ENCODE assay signal across 30 cellular contexts in genomic region chr19:45346449-45346848, GRCh38. TPM values are rescaled to one million over a fixed set of nuclear protein-coding genes. Genes with fewer than 3 reads are reported as not detected.
DNase-seq lines count a peak whose midpoint lies in the region; FAIRE-seq and TF ChIP-seq lines count a peak whose summit lies in the region.
"Had no signal": no experiment of that assay in that cellular context is flagged by ENCODE, and none has a peak within 500 bp of the region (broad histone marks: within the 10 kb centered on the region; RNA-seq: fewer than 3 reads in every experiment).

No MANE protein-coding gene starts in this region.

- no peaks in the 10 kb centered on the region for H3K9me3 Mint-ChIP-seq in neural progenitor cell
- H3K9me3 Mint-ChIP-seq: activated CD8-positive, alpha-beta T cell treated with anti-CD3 and anti-CD28 coated beads for 36 hours; activated naive CD4-positive, alpha-beta T cell treated with anti-CD3 and anti-CD28 coated beads, Interleukin-2, amount 10 ng/mL, durations not matched to agents 7 days and 5 days; activated T-cell treated with anti-CD3 and anti-CD28 coated beads, Interleukin-2, amount 50 U/mL, for 4 hours; T-helper 2 cell treated with Interferon-gamma antibody and Interleukin-4, amounts not matched to agents 5 μg/mL and 100 μg/mL, for 36 hours had no signal

- peaks cover 4% of the 10 kb centered on the region for H3K36me3 Mint-ChIP-seq in neural progenitor cell

- no peak overlapping the region for H3K4me2 ChIP-seq in MM.1S (ENCODE audit: low read depth, low read length)
- H3K4me2 ChIP-seq in neural progenitor cell: no peak overlapping the region
- H3K4me2 ChIP-seq: A549 had no signal

- CTCF ChIA-PET in A673 (lab: Charles Lee): no interaction called here

- POLR2A ChIA-PET in A673 (lab: Charles Lee; ENCODE audit: low non-redundant PET): no interaction called here

- H3K4me3 ChIP-seq in MM.1S (ENCODE audit: low read length) (no peak overlapping the region), brain microvascular endothelial cell (ENCODE audit: low read depth, low read length) (no peak overlapping the region), neural progenitor cell (no peak overlapping the region), A673 (ENCODE audit: low read depth, low read length, poor library complexity, severe bottlenecking) (no peak overlapping the region)
- H3K4me3 ChIP-seq: A549, dorsolateral prefrontal cortex, lung, SK-N-MC, uterus had no signal

- H4K20me1 ChIP-seq in MM.1S (ENCODE audit: insufficient read depth, low read length) (no peaks in the 10 kb centered on the region), neural progenitor cell (ENCODE audit: low read depth) (peaks cover 7% of the 10 kb centered on the region)

- no peaks in the 10 kb centered on the region for H3K36me3 ChIP-seq in MM.1S (replicated peaks; ENCODE audit: insufficient read depth, low read length)
- peaks cover 15% of the 10 kb centered on the region for H3K36me3 ChIP-seq in brain microvascular endothelial cell (replicated peaks)
- no peaks in the 10 kb centered on the region for H3K36me3 ChIP-seq in neural progenitor cell
- H3K36me3 ChIP-seq in A673 (ENCODE audit: insufficient read depth, low read length, poor library complexity, severe bottlenecking): no peaks in the 10 kb centered on the region
- H3K36me3 ChIP-seq: uterus had no signal

- no peaks in the 10 kb centered on the region for H3F3A ChIP-seq in MM.1S (ENCODE audit: insufficient read depth, low read length)
- H3F3A ChIP-seq in neural progenitor cell (ENCODE audit: low read depth): peaks cover under 1% of the 10 kb centered on the region

- H3K27ac ChIP-seq in MM.1S (ENCODE audit: low read length) (no peak overlapping the region), brain microvascular endothelial cell (no peak overlapping the region), neural progenitor cell (no peak overlapping the region), A673 (ENCODE audit: low read depth, low read length, poor library complexity, severe bottlenecking) (no peak overlapping the region)
- H3K27ac ChIP-seq: A549, C4-2B, dorsolateral prefrontal cortex, epithelial cell of prostate, SK-N-MC, uterus had no signal

- FAIRE-seq in RCC 7860 (lab: Jason Lieb, UNC): no peak
- FAIRE-seq: A549, GM12892, HTR-8/SVneo, keratinocyte had no signal

- intact Hi-C loops in A673 (cut with micrococcal nuclease; ENCODE audit: unreplicated experiment): no loop called here

- TF ChIP-seq CTCF in MM.1S (IDR thresholded peaks at IDR 0.05; ENCODE audit: low read length) (peak; percentile 14), brain microvascular endothelial cell (IDR thresholded peaks at IDR 0.05; ENCODE audit: low read depth, low read length, missing control alignments) (peak; percentile 6), neural progenitor cell (IDR thresholded peaks at IDR 0.05) (no peak), A673 (conservative IDR thresholded peaks at IDR 0.05; ENCODE audit: low read depth, low read length) (no peak)

- H3K27me3 Mint-ChIP-seq in neural progenitor cell (ENCODE audit: insufficient read depth, low read depth): peaks cover 8% of the 10 kb centered on the region

- H3K27ac Mint-ChIP-seq in neural progenitor cell: no peak overlapping the region
- H3K27ac Mint-ChIP-seq: activated CD8-positive, alpha-beta T cell treated with anti-CD3 and anti-CD28 coated beads for 36 hours; activated naive CD4-positive, alpha-beta T cell treated with anti-CD3 and anti-CD28 coated beads, Interleukin-2, amount 10 ng/mL, durations not matched to agents 7 days and 5 days; T-helper 2 cell treated with Interferon-gamma antibody and Interleukin-4, amounts not matched to agents 5 μg/mL and 100 μg/mL, for 36 hours had no signal

- H3K9ac ChIP-seq in MM.1S (ENCODE audit: low read length) (no peak overlapping the region), neural progenitor cell (no peak overlapping the region)

- no TSS peak for BruUV-seq in A673 (replicated peaks; lab: Mats Ljungman, UMichigan)

- DNase-seq in DMS79 treated with DMSO at 0.1 percent for 48 hours (lab: John Stamatoyannopoulos, UW): peak; percentile 7
- no peak for DNase-seq in DMS79 (lab: John Stamatoyannopoulos, UW)
- DNase-seq in MM.1S: no peak
- no peak for DNase-seq in brain microvascular endothelial cell
- DNase-seq in neural progenitor cell (ENCODE audit: low spot score): peak; percentile 32
- DNase-seq in C1 segment of cervical spinal cord (lab: John Stamatoyannopoulos, UW): no peak
- no peak for DNase-seq in RCC 7860 (ENCODE audit: low spot score)
- DNase-seq in A673 (ENCODE audit: low spot score): no peak
- DNase-seq: activated CD8-positive, alpha-beta T cell treated with anti-CD3 and anti-CD28 coated beads for 36 hours; activated naive CD4-positive, alpha-beta T cell treated with anti-CD3 and anti-CD28 coated beads, Interleukin-2, amount 10 ng/mL, durations not matched to agents 7 days and 5 days; activated T-cell treated with anti-CD3 and anti-CD28 coated beads, Interleukin-2, amount 50 U/mL, for 4 hours; anterior cingulate cortex; caudate nucleus; dorsolateral prefrontal cortex; foreskin melanocyte; hippocampal formation; Kasumi-1; NCI-H2171 treated with DMSO at 0.1 percent for 48 hours; occipital lobe; uterus had no signal

- H2AFZ ChIP-seq in MM.1S (ENCODE audit: low read length) (no peak overlapping the region), neural progenitor cell (replicated peaks) (no peak overlapping the region)

- H3K9me3 ChIP-seq in MM.1S (replicated peaks; ENCODE audit: insufficient read depth, low read length) (no peaks in the 10 kb centered on the region), neural progenitor cell (ENCODE audit: low read depth) (no peaks in the 10 kb centered on the region), A673 (ENCODE audit: low read depth, low read length, poor library complexity, severe bottlenecking) (no peaks in the 10 kb centered on the region)
- H3K9me3 ChIP-seq: A549, uterus had no signal

- no peaks in the 10 kb centered on the region for H3K9me2 ChIP-seq in MM.1S (replicated peaks; ENCODE audit: insufficient read depth, low read length)

- H3K27me3 ChIP-seq in MM.1S (replicated peaks; ENCODE audit: insufficient read depth, low read length) (peaks cover 41% of the 10 kb centered on the region), brain microvascular endothelial cell (replicated peaks) (no peaks in the 10 kb centered on the region), neural progenitor cell (peaks cover 37% of the 10 kb centered on the region), A673 (replicated peaks; ENCODE audit: insufficient read depth, low read depth, low read length, poor library complexity) (no peaks in the 10 kb centered on the region)

- no peaks in the 10 kb centered on the region for H3K4me1 ChIP-seq in MM.1S (ENCODE audit: low read length)
- no peaks in the 10 kb centered on the region for H3K4me1 ChIP-seq in neural progenitor cell
- H3K4me1 ChIP-seq in A673 (ENCODE audit: insufficient read depth, low read length, poor library complexity, severe bottlenecking): no peaks in the 10 kb centered on the region
- H3K4me1 ChIP-seq: A549, uterus had no signal

- peaks cover 4% of the 10 kb centered on the region for H3K4me1 Mint-ChIP-seq in neural progenitor cell
- H3K4me1 Mint-ChIP-seq: activated naive CD4-positive, alpha-beta T cell treated with anti-CD3 and anti-CD28 coated beads, Interleukin-2, amount 10 ng/mL, durations not matched to agents 7 days and 5 days had no signal

- no peak overlapping the region for H3K4me3 Mint-ChIP-seq in neural progenitor cell
- H3K4me3 Mint-ChIP-seq: activated CD8-positive, alpha-beta T cell treated with anti-CD3 and anti-CD28 coated beads for 36 hours; activated naive CD4-positive, alpha-beta T cell treated with anti-CD3 and anti-CD28 coated beads, Interleukin-2, amount 10 ng/mL, durations not matched to agents 7 days and 5 days; activated T-cell treated with anti-CD3 and anti-CD28 coated beads, Interleukin-2, amount 50 U/mL, for 4 hours; T-helper 2 cell treated with Interferon-gamma antibody and Interleukin-4, amounts not matched to agents 5 μg/mL and 100 μg/mL, for 36 hours had no signal

- in situ Hi-C loops in brain microvascular endothelial cell (cut with HindIII; ENCODE audit: low pct_ligation_motif_present, low sequenced_read_pairs): no loop called here

- no peaks in the 10 kb centered on the region for H3K79me2 ChIP-seq in MM.1S (ENCODE audit: low read length)
- H3K79me2 ChIP-seq in neural progenitor cell (ENCODE audit: low read depth): no peaks in the 10 kb centered on the region

RNA-seq across cellular contexts. Expression of gene KLC3, which starts 5.9 kb away (rescaled TPM):
- 0.50 TPM in 1 of 2 replicates, not detected in the other for total RNA-seq in neural progenitor cell (ENCODE audit: low replicate concordance)
- 0.44 and 0.49 TPM in 2 replicates for total RNA-seq in A673 (2021)
- total RNA-seq: activated CD8-positive, alpha-beta T cell treated with anti-CD3 and anti-CD28 coated beads for 36 hours; activated T-cell treated with anti-CD3 and anti-CD28 coated beads, Interleukin-2, amount 50 U/mL, for 4 hours; subcutaneous adipose tissue had no signal

RNA-seq across cellular contexts. Expression of gene CKM, which starts 23.8 kb away (rescaled TPM):
- total RNA-seq in neural progenitor cell (ENCODE audit: low replicate concordance) (not detected in 2 replicates), A673 (2021) (not detected in 2 replicates)
- total RNA-seq: activated CD8-positive, alpha-beta T cell treated with anti-CD3 and anti-CD28 coated beads for 36 hours; activated T-cell treated with anti-CD3 and anti-CD28 coated beads, Interleukin-2, amount 50 U/mL, for 4 hours; subcutaneous adipose tissue had no signal

RNA-seq across cellular contexts. Expression of gene ERCC2, which starts 23.9 kb away (rescaled TPM):
- total RNA-seq in neural progenitor cell (ENCODE audit: low replicate concordance) (31.0 and 71.6 TPM in 2 replicates), A673 (2021) (51.6 and 59.2 TPM in 2 replicates)

RNA-seq across cellular contexts. Expression of gene PPP1R13L, which starts 58.4 kb away (rescaled TPM):
- 2.9 and 8.6 TPM in 2 replicates for total RNA-seq in neural progenitor cell (ENCODE audit: low replicate concordance)
- total RNA-seq in A673 (2021): 5.5 and 8.1 TPM in 2 replicates
- total RNA-seq: occipital lobe had no signal

RNA-seq across cellular contexts. Expression of gene POLR1G, which starts 60.0 kb away (rescaled TPM):
- total RNA-seq in neural progenitor cell (ENCODE audit: low replicate concordance) (5.5 and 6.8 TPM in 2 replicates), A673 (2021) (23.2 and 30.1 TPM in 2 replicates)

Comparison
In these comparisons a context has a peak if more than half of its experiments do, and no peak if none do; other contexts are left out.
1. DNase-seq: peak in DMS79 treated with DMSO at 0.1 percent for 48 hours (single experiment) and neural progenitor cell (single experiment); none in DMS79 (single experiment), MM.1S (single experiment), brain microvascular endothelial cell (single experiment), C1 segment of cervical spinal cord (0 of 14), RCC 7860 (single experiment) and A673 (single experiment).
2. CTCF ChIP-seq: peak in MM.1S (single experiment) and brain microvascular endothelial cell (single experiment); none in neural progenitor cell (single experiment) and A673 (single experiment).